1 cellular context compared by ENCODE assay signal in the genomic region with DNA sequence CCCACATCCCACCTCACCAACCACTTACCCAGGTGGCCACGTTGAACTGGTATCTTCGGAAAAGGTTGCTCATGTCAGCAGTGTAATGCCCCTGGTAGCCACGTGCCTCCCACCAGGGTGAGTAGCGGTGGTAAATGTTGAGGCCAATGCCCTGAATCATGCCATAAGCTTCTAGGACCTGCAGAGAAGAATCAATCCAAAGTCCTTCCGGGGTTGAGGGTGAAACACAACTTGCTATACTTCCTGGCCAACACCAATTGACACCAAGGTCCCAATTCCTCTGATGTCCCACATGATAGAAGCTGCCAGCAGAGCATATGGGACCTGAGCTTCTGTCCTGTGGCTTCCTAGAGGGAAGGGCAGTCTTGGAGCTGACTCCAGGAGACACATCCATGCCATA.
TF ChIP-seq lines count a peak whose summit lies in the region.

No MANE protein-coding gene starts in this region.

TF ChIP-seq in GM23338, 12 proteins besides CTCF, POLR2A, EP300 and RAD21 (continued from another document):
- TF ChIP-seq EZH2phosphoT487 (IDR thresholded peaks at IDR 0.05; ENCODE audit: unreplicated experiment) (no peak), POLR2AphosphoS5 (IDR thresholded peaks at IDR 0.05; ENCODE audit: low read depth) (no peak)
TF ChIP-seq in GM23338: peak in this region for 0.
